Comparison of ENCODE assay signal across 13 cellular contexts in genomic region chr21:42614391-42614790, GRCh38. TPM values are rescaled to one million over a fixed set of nuclear protein-coding genes. Genes with fewer than 3 reads are reported as not detected.
A peak's percentile ranks its signal among the peaks of the same experiment; 100 is the strongest.
DNase-seq lines count a peak whose midpoint lies in the region; ATAC-seq and TF ChIP-seq lines count a peak whose summit lies in the region.
"Had no signal": no experiment of that assay in that cellular context is flagged by ENCODE, and none has a peak within 500 bp of the region (broad histone marks: within the 10 kb centered on the region; RNA-seq: fewer than 3 reads in every experiment).

No MANE protein-coding gene starts in this region.

- DNase-seq in activated CD4-positive, alpha-beta T cell treated with anti-CD3 and anti-CD28 coated beads for 36 hours, result peak; percentile 72
- DNase-seq in activated CD4-positive, alpha-beta T cell treated with anti-CD3 and anti-CD28 coated beads for 1 hour, result no peak
- DNase-seq in activated CD8-positive, alpha-beta memory T cell treated with anti-CD3 and anti-CD28 coated beads, Interleukin-2, amount 50 U/mL, for 48 hours, result peak; percentile 60
- DNase-seq in hepatocyte (ENCODE audit: low spot score) (no peak), GM19240 (ENCODE audit: insufficient read length, low spot score) (no peak), mesothelial cell of epicardium (ENCODE audit: low spot score in 2 of 2, unreplicated experiment in 2 of 2) (no peak), SIG-M5 treated with dmso at 0.1 percent for 504 hours (lab: John Stamatoyannopoulos, UW; ENCODE audit: unreplicated experiment) (no peak)
- DNase-seq: cortex of kidney, IMR-90, NCI-H510A treated with DMSO at 0.1 percent for 48 hours, tibial artery had no signal

- H3K4me3 Mint-ChIP-seq in activated CD4-positive, alpha-beta T cell treated with anti-CD3 and anti-CD28 coated beads for 36 hours, result no peak overlapping the region
- no peak overlapping the region for H3K4me3 Mint-ChIP-seq in stimulated activated naive CD8-positive, alpha-beta T cell treated with anti-CD3 and anti-CD28 coated beads, Interleukin-15, Interleukin-2, amounts not matched to agents 100 ng/mL and 50 ng/mL, for 24 hours
- no peak overlapping the region for H3K4me3 Mint-ChIP-seq in mesothelial cell of epicardium
- H3K4me3 Mint-ChIP-seq: WTC11 had no signal

- CTCF ChIA-PET in activated CD4-positive, alpha-beta T cell treated with anti-CD3 and anti-CD28 coated beads for 36 hours (lab: Charles Lee), result interaction anchor here (0.6 to 1.2 kb wide), 4 partner anchors 9 to 31 kb away, joined by 3 to 7 read pairs (median 3); no protein-coding TSS in a partner anchor

- H3K4me1 ChIP-seq in hepatocyte (ENCODE audit: insufficient read depth), result no peaks in the 10 kb centered on the region

- no peaks in the 10 kb centered on the region for H3K79me2 ChIP-seq in hepatocyte

- H4K20me1 ChIP-seq in hepatocyte (ENCODE audit: insufficient read depth, poor library complexity, severe bottlenecking), result no peaks in the 10 kb centered on the region

- TF ChIP-seq CTCF in hepatocyte (IDR thresholded peaks at IDR 0.05; ENCODE audit: poor library complexity) (no peak), mesothelial cell of epicardium (IDR thresholded peaks at IDR 0.05; ENCODE audit: unreplicated experiment) (no peak)

- H2AFZ ChIP-seq in hepatocyte, result no peak overlapping the region

- no peak overlapping the region for H3K27ac Mint-ChIP-seq in activated CD4-positive, alpha-beta T cell treated with anti-CD3 and anti-CD28 coated beads for 36 hours
- H3K27ac Mint-ChIP-seq in stimulated activated naive CD8-positive, alpha-beta T cell treated with anti-CD3 and anti-CD28 coated beads, Interleukin-15, Interleukin-2, amounts not matched to agents 100 ng/mL and 50 ng/mL, for 24 hours, result peak overlapping the region; percentile 69
- H3K27ac Mint-ChIP-seq in mesothelial cell of epicardium, result no peak overlapping the region
- H3K27ac Mint-ChIP-seq: WTC11 had no signal

- H3K27me3 Mint-ChIP-seq in activated CD4-positive, alpha-beta T cell treated with anti-CD3 and anti-CD28 coated beads for 36 hours, result no peaks in the 10 kb centered on the region
- H3K27me3 Mint-ChIP-seq in stimulated activated naive CD8-positive, alpha-beta T cell treated with anti-CD3 and anti-CD28 coated beads, Interleukin-15, Interleukin-2, amounts not matched to agents 100 ng/mL and 50 ng/mL, for 24 hours, result peaks cover 4% of the 10 kb centered on the region
- H3K27me3 Mint-ChIP-seq in mesothelial cell of epicardium (ENCODE audit: low read depth), result peaks cover 16% of the 10 kb centered on the region

- H3K4me1 Mint-ChIP-seq in activated CD4-positive, alpha-beta T cell treated with anti-CD3 and anti-CD28 coated beads for 36 hours, result peaks cover 12% of the 10 kb centered on the region
- peaks cover 13% of the 10 kb centered on the region for H3K4me1 Mint-ChIP-seq in stimulated activated naive CD8-positive, alpha-beta T cell treated with anti-CD3 and anti-CD28 coated beads, Interleukin-15, Interleukin-2, amounts not matched to agents 100 ng/mL and 50 ng/mL, for 24 hours (ENCODE audit: low read depth)
- H3K4me1 Mint-ChIP-seq in mesothelial cell of epicardium, result peaks cover 5% of the 10 kb centered on the region
- H3K4me1 Mint-ChIP-seq: WTC11 had no signal

- POLR2A ChIA-PET in activated CD4-positive, alpha-beta T cell treated with anti-CD3 and anti-CD28 coated beads for 36 hours (lab: Charles Lee), result interaction anchor here (0.6 to 0.8 kb wide), 2 partner anchors 37 to 57 kb away, joined by 4 read pairs; no protein-coding TSS in a partner anchor

- H3K36me3 Mint-ChIP-seq in activated CD4-positive, alpha-beta T cell treated with anti-CD3 and anti-CD28 coated beads for 36 hours (ENCODE audit: low read depth), result no peaks in the 10 kb centered on the region
- H3K36me3 Mint-ChIP-seq in stimulated activated naive CD8-positive, alpha-beta T cell treated with anti-CD3 and anti-CD28 coated beads, Interleukin-15, Interleukin-2, amounts not matched to agents 100 ng/mL and 50 ng/mL, for 24 hours (ENCODE audit: low read depth), result no peaks in the 10 kb centered on the region
- H3K36me3 Mint-ChIP-seq in mesothelial cell of epicardium, result no peaks in the 10 kb centered on the region

- no peaks in the 10 kb centered on the region for H3K36me3 ChIP-seq in hepatocyte (replicated peaks; ENCODE audit: insufficient read depth, low read depth)
- H3K36me3 ChIP-seq: tibial artery had no signal

- no peaks in the 10 kb centered on the region for H3K27me3 ChIP-seq in hepatocyte

- peak; percentile 57 for ATAC-seq in activated CD4-positive, alpha-beta T cell treated with anti-CD3 and anti-CD28 coated beads for 36 hours

- peak overlapping the region; percentile 49 for H3K27ac ChIP-seq in hepatocyte
- H3K27ac ChIP-seq: tibial artery had no signal

- no peaks in the 10 kb centered on the region for H3K9me2 ChIP-seq in hepatocyte (replicated peaks; ENCODE audit: insufficient read depth)

- H3K9me3 Mint-ChIP-seq in activated CD4-positive, alpha-beta T cell treated with anti-CD3 and anti-CD28 coated beads for 36 hours (ENCODE audit: low read depth), result peaks cover 11% of the 10 kb centered on the region
- H3K9me3 Mint-ChIP-seq in stimulated activated naive CD8-positive, alpha-beta T cell treated with anti-CD3 and anti-CD28 coated beads, Interleukin-15, Interleukin-2, amounts not matched to agents 100 ng/mL and 50 ng/mL, for 24 hours, result peaks cover 7% of the 10 kb centered on the region
- H3K9me3 Mint-ChIP-seq in mesothelial cell of epicardium, result peaks cover 6% of the 10 kb centered on the region

- H3K9me3 ChIP-seq in hepatocyte (ENCODE audit: low read depth), result no peaks in the 10 kb centered on the region

- H3K4me3 ChIP-seq in hepatocyte, result no peak overlapping the region
- H3K4me3 ChIP-seq: tibial artery had no signal

- intact Hi-C loops in activated CD4-positive, alpha-beta T cell treated with anti-CD3 and anti-CD28 coated beads for 36 hours (cut with DNase I, micrococcal nuclease), result loop anchor here (2.0 to 5.0 kb wide), 3 partner anchors 70 to 218 kb away; no protein-coding TSS in a partner anchor

- H3K4me2 ChIP-seq in hepatocyte, result peak overlapping the region; percentile 43

- WGBS in hepatocyte (ENCODE audit: low lambda C conversion rate, missing lambda C conversion rate), result 75% methylated on average over 9 of the region's 9 CpGs

RNA-seq across cellular contexts. Expression of gene PDE9A, which starts 39.0 kb away (rescaled TPM):
- total RNA-seq in activated CD4-positive, alpha-beta T cell treated with anti-CD3 and anti-CD28 coated beads for 36 hours, result 1 to 10 TPM; 7.1 to 7.3 TPM
- 19.6 and 21.0 TPM in 2 replicates for total RNA-seq in hepatocyte
- polyA plus RNA-seq in hepatocyte, result 14.3 and 18.2 TPM in 2 replicates
- total RNA-seq in mesothelial cell of epicardium, result 26.1 to 27.4 TPM (median 26.5 TPM) in 3 replicates

Comparison
In these comparisons a context has a peak if more than half of its experiments do, and no peak if none do; other contexts are left out.
1. DNase-seq: peak in activated CD4-positive, alpha-beta T cell treated with anti-CD3 and anti-CD28 coated beads for 36 hours (single experiment) and activated CD8-positive, alpha-beta memory T cell treated with anti-CD3 and anti-CD28 coated beads, Interleukin-2, amount 50 U/mL, for 48 hours (single experiment); none in activated CD4-positive, alpha-beta T cell treated with anti-CD3 and anti-CD28 coated beads for 1 hour (single experiment), hepatocyte (single experiment), GM19240 (single experiment), mesothelial cell of epicardium (0 of 2) and SIG-M5 treated with dmso at 0.1 percent for 504 hours (single experiment).